Comparison of ENCODE assay signal across 8 cellular contexts in genomic region chr17:62653002-62653830, GRCh38. TPM values are rescaled to one million over a fixed set of nuclear protein-coding genes. Genes with fewer than 3 reads are reported as not detected.
DNase-seq lines count a peak whose midpoint lies in the region; ATAC-seq and TF ChIP-seq lines count a peak whose summit lies in the region.

No MANE protein-coding gene starts in this region.

- CTCF ChIA-PET in activated CD4-positive, alpha-beta T cell treated with anti-CD3 and anti-CD28 coated beads for 36 hours (lab: Charles Lee) = interaction anchor here (0.7 to 1.4 kb wide), 4 partner anchors 10 to 71 kb away, joined by 4 to 5 read pairs (median 4); no protein-coding TSS in a partner anchor

- H3K9me3 Mint-ChIP-seq in activated CD4-positive, alpha-beta T cell treated with anti-CD3 and anti-CD28 coated beads for 36 hours (ENCODE audit: low read depth) = no peaks in the 10 kb centered on the region
- H3K9me3 Mint-ChIP-seq in dendritic cell treated with granulocyte-macrophage colony-stimulating factor and Interleukin-4, amounts not matched to agents 40 ng/mL and 50 ng/mL, for 4 days = no peaks in the 10 kb centered on the region

- peaks cover 0 to 12% of the 10 kb centered on the region in 2 donors for H3K4me1 ChIP-seq in lung (ENCODE audit: control insufficient read depth in 2 of 2, insufficient read depth in 2 of 2, low read length in 2 of 2)

- intact Hi-C loops in activated CD4-positive, alpha-beta T cell treated with anti-CD3 and anti-CD28 coated beads for 36 hours (cut with DNase I, micrococcal nuclease) = loop anchor here (1.0 to 10.0 kb wide), 14 partner anchors 10 to 970 kb away; partner anchors contain the start of genes MAP3K3 (in 1 of the 2), METTL2A (in 1 of the 2) and TLK2 (in 1 of the 2)
- intact Hi-C loops in dendritic cell treated with granulocyte-macrophage colony-stimulating factor and Interleukin-4, amounts not matched to agents 40 ng/mL and 50 ng/mL, for 4 days (cut with micrococcal nuclease) = no loop called here

- no peaks in the 10 kb centered on the region for H3K36me3 Mint-ChIP-seq in activated CD4-positive, alpha-beta T cell treated with anti-CD3 and anti-CD28 coated beads for 36 hours (ENCODE audit: low read depth)
- H3K36me3 Mint-ChIP-seq in dendritic cell treated with granulocyte-macrophage colony-stimulating factor and Interleukin-4, amounts not matched to agents 40 ng/mL and 50 ng/mL, for 4 days (ENCODE audit: low read depth) = no peaks in the 10 kb centered on the region

- POLR2A ChIA-PET in activated CD4-positive, alpha-beta T cell treated with anti-CD3 and anti-CD28 coated beads for 36 hours (lab: Charles Lee) = interaction anchor here (0.5 to 1.0 kb wide), 4 partner anchors 19 to 1980 kb away, joined by 3 to 4 read pairs (median 4); no protein-coding TSS in a partner anchor

- H3K27ac ChIP-seq in lung (ENCODE audit: low read depth in 1 of 2, low read length in 1 of 2) = peak overlapping the region in 1 of 2 donors; percentile 90

- H3K36me3 ChIP-seq in lung (ENCODE audit: control insufficient read depth in 2 of 2, insufficient read depth in 2 of 2, low read length in 2 of 2) = no peaks in the 10 kb centered on the region

- H3K27ac Mint-ChIP-seq in activated CD4-positive, alpha-beta T cell treated with anti-CD3 and anti-CD28 coated beads for 36 hours = peak overlapping the region; percentile 65
- H3K27ac Mint-ChIP-seq in dendritic cell treated with granulocyte-macrophage colony-stimulating factor and Interleukin-4, amounts not matched to agents 40 ng/mL and 50 ng/mL, for 4 days = peak overlapping the region; percentile 89

- 1 to 2% methylated on average over 30 of the region's 30 CpGs for WGBS in lung, 2 donors

- peak; percentile 77 for ATAC-seq in GM18867 (IDR thresholded peaks at IDR 0.05; ENCODE audit: unreplicated experiment)
- ATAC-seq in HG03108 (IDR thresholded peaks at IDR 0.05; ENCODE audit: unreplicated experiment) = peak; percentile 89
- ATAC-seq in activated CD4-positive, alpha-beta T cell treated with anti-CD3 and anti-CD28 coated beads for 36 hours = peak; percentile 95
- peak; percentile 54 for ATAC-seq in lung (ENCODE audit: insufficient read depth, low FRiP score)

- peaks cover 23% of the 10 kb centered on the region for H3K4me1 Mint-ChIP-seq in activated CD4-positive, alpha-beta T cell treated with anti-CD3 and anti-CD28 coated beads for 36 hours
- peaks cover 30% of the 10 kb centered on the region for H3K4me1 Mint-ChIP-seq in dendritic cell treated with granulocyte-macrophage colony-stimulating factor and Interleukin-4, amounts not matched to agents 40 ng/mL and 50 ng/mL, for 4 days (ENCODE audit: low read depth)

- DNase-seq in A172 (ENCODE audit: low spot score) (peak; percentile 86), NCI-H345 (lab: John Stamatoyannopoulos, UW) (peak; percentile 86), lung (ENCODE audit: low spot score) (peak; percentile 74)
- peak; percentile 97 for DNase-seq in activated CD4-positive, alpha-beta T cell treated with anti-CD3 and anti-CD28 coated beads for 36 hours
- peak; percentile 85 for DNase-seq in stimulated activated CD8-positive, alpha-beta memory T cell treated with anti-CD3 and anti-CD28 coated beads, Interleukin-12 subunit alpha, Interleukin-12 subunit beta, amount 100 ng/mL, for 24 hours (ENCODE audit: extremely low read depth)

- H3K4me3 ChIP-seq in lung = no peak overlapping the region

- H3K27me3 ChIP-seq in lung (ENCODE audit: control insufficient read depth, insufficient read depth) = no peaks in the 10 kb centered on the region

- H3K9me3 ChIP-seq in lung (ENCODE audit: control insufficient read depth in 2 of 2, insufficient read depth in 1 of 2, low read length in 1 of 2) = no peaks in the 10 kb centered on the region

- H3K27me3 Mint-ChIP-seq in activated CD4-positive, alpha-beta T cell treated with anti-CD3 and anti-CD28 coated beads for 36 hours = peaks cover 19% of the 10 kb centered on the region
- H3K27me3 Mint-ChIP-seq in dendritic cell treated with granulocyte-macrophage colony-stimulating factor and Interleukin-4, amounts not matched to agents 40 ng/mL and 50 ng/mL, for 4 days = peaks cover 40% of the 10 kb centered on the region

- TF ChIP-seq CTCF in lung (IDR thresholded peaks at IDR 0.05; ENCODE audit: control extremely low read depth, extremely low read depth) = no peak

- peak overlapping the region; percentile 65 for H3K4me3 Mint-ChIP-seq in activated CD4-positive, alpha-beta T cell treated with anti-CD3 and anti-CD28 coated beads for 36 hours
- peak overlapping the region; percentile 88 for H3K4me3 Mint-ChIP-seq in dendritic cell treated with granulocyte-macrophage colony-stimulating factor and Interleukin-4, amounts not matched to agents 40 ng/mL and 50 ng/mL, for 4 days

RNA-seq across cellular contexts. Expression of gene MRC2, which starts 25.7 kb away (rescaled TPM):
- 122 and 123 TPM in 2 replicates for total RNA-seq in A172 (2014; rRNA removed; shearing (Covaris generic))
- 10 to 100 TPM; 10.5 to 11.3 TPM for total RNA-seq in activated CD4-positive, alpha-beta T cell treated with anti-CD3 and anti-CD28 coated beads for 36 hours
- total RNA-seq in lung = 10 to 100 TPM; 78.8 to 82.3 TPM
- polyA plus RNA-seq in lung = 10 to 100 TPM; 15.9 to 58.1 TPM
